ENCODE assay signal across 1 cellular context in the genomic region with DNA sequence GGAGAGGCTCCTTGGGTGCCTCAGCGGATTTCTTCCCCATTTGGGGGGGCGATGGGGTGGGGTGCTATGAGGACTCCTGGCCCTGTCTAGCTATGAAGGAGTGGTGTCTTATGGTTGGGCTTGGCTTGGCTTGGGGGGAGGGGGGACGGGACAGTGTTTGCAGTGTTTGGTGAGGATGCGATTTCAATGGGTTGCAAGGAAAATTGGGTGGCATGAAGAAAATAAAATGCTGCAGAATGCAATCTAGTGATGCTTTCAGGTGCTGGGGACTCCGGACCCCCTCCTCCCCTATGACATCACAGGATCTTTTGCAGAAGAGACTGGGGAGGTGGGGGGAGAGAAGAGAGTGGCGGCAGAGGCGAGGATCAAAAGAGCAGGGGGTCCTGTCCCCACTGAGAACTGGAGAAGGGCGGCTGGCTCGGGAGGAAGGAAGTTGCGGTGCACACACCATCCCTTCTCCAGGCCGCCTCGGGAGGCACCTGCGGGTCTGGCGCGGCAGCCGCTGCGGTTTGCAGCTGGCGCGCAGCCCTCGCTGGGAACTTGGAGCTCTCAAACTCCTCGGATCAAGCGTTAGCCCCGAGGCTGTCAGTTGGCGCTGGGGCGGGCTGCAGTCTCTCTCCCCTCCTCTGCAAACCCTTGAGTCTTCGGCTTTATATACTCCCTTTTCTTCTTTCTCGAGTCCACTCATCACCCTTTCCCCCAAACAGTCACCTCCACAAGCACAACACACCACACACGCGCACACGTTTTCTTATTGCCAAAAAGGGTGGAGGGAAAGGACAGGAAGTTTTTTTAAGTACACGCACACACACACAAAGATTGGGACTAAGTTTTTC.
A peak's percentile ranks its signal among the peaks of the same experiment; 100 is the strongest.
TF ChIP-seq lines count a peak whose summit lies in the region.

No MANE protein-coding gene starts in this region.

TF ChIP-seq in HEK293, 187 proteins besides CTCF, POLR2A, EP300 and RAD21 (continued from another document and continues in another):
- TF ChIP-seq, protein P1, sequence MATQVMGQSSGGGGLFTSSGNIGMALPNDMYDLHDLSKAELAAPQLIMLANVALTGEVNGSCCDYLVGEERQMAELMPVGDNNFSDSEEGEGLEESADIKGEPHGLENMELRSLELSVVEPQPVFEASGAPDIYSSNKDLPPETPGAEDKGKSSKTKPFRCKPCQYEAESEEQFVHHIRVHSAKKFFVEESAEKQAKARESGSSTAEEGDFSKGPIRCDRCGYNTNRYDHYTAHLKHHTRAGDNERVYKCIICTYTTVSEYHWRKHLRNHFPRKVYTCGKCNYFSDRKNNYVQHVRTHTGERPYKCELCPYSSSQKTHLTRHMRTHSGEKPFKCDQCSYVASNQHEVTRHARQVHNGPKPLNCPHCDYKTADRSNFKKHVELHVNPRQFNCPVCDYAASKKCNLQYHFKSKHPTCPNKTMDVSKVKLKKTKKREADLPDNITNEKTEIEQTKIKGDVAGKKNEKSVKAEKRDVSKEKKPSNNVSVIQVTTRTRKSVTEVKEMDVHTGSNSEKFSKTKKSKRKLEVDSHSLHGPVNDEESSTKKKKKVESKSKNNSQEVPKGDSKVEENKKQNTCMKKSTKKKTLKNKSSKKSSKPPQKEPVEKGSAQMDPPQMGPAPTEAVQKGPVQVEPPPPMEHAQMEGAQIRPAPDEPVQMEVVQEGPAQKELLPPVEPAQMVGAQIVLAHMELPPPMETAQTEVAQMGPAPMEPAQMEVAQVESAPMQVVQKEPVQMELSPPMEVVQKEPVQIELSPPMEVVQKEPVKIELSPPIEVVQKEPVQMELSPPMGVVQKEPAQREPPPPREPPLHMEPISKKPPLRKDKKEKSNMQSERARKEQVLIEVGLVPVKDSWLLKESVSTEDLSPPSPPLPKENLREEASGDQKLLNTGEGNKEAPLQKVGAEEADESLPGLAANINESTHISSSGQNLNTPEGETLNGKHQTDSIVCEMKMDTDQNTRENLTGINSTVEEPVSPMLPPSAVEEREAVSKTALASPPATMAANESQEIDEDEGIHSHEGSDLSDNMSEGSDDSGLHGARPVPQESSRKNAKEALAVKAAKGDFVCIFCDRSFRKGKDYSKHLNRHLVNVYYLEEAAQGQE (tag by site-specific recombination; IDR thresholded peaks at IDR 0.05), result no peak
- TF ChIP-seq MYNN (tag by site-specific recombination; IDR thresholded peaks at IDR 0.05; ENCODE audit: borderline replicate concordance) (0 out of 2 replicates have a peak, but pooled peaks have one; percentile 9), HOXC10 (CRISPR knock-in tag; IDR thresholded peaks at IDR 0.05) (no peak), ZFP41 (tag by site-specific recombination; IDR thresholded peaks at IDR 0.05; ENCODE audit: borderline replicate concordance) (no peak), BCL11A (tag by site-specific recombination; IDR thresholded peaks at IDR 0.05; ENCODE audit: low read depth) (no peak), ZNF626 (tag by site-specific recombination; IDR thresholded peaks at IDR 0.05) (no peak), TCF7L2 (IDR thresholded peaks at IDR 0.05; ENCODE audit: borderline replicate concordance, low read depth, low read length) (peak; percentile 33; the same call in 1 of the 2 replicates), GFI1B (tag by site-specific recombination; IDR thresholded peaks at IDR 0.05) (no peak), ZNF169 (tag by site-specific recombination; IDR thresholded peaks at IDR 0.05) (no peak), ZNF776 (tag by site-specific recombination; IDR thresholded peaks at IDR 0.05; ENCODE audit: borderline replicate concordance) (no peak), ZNF747 (tag by site-specific recombination; IDR thresholded peaks at IDR 0.05) (no peak), ZNF121 (tag by site-specific recombination; IDR thresholded peaks at IDR 0.05) (no peak), ZNF175 (tag by site-specific recombination; IDR thresholded peaks at IDR 0.05) (no peak), ZNF133 (tag by site-specific recombination; IDR thresholded peaks at IDR 0.05) (no peak), ZNF560 (tag by site-specific recombination; IDR thresholded peaks at IDR 0.05; ENCODE audit: borderline replicate concordance) (no peak), KLF7 (tag by site-specific recombination; IDR thresholded peaks at IDR 0.05; ENCODE audit: borderline replicate concordance) (no peak), SP3 (tag by site-specific recombination; IDR thresholded peaks at IDR 0.05) (no peak; the same call in 1 of the 2 replicates), ZNF785 (tag by site-specific recombination; IDR thresholded peaks at IDR 0.05) (no peak), ZFP37 (tag by site-specific recombination; IDR thresholded peaks at IDR 0.05) (no peak), ZNF658 (tag by site-specific recombination; IDR thresholded peaks at IDR 0.05) (no peak), ZNF2 (tag by site-specific recombination; IDR thresholded peaks at IDR 0.05) (peak; percentile 64), ZBTB7A (tag by site-specific recombination; IDR thresholded peaks at IDR 0.05; ENCODE audit: low read depth) (no peak), ZNF544 (tag by site-specific recombination; IDR thresholded peaks at IDR 0.05) (no peak), ZNF843 (tag by site-specific recombination; IDR thresholded peaks at IDR 0.05) (0 out of 2 replicates have a peak, but pooled peaks have one; percentile 30), ZNF112 (tag by site-specific recombination; IDR thresholded peaks at IDR 0.05) (no peak), ZNF211 (tag by site-specific recombination; IDR thresholded peaks at IDR 0.05; ENCODE audit: low read depth) (no peak), ZNF221 (tag by site-specific recombination; IDR thresholded peaks at IDR 0.05; ENCODE audit: borderline replicate concordance) (no peak), ZNF530 (tag by site-specific recombination; IDR thresholded peaks at IDR 0.05; ENCODE audit: low read depth) (no peak), ZNF24 (tag by site-specific recombination; IDR thresholded peaks at IDR 0.05) (no peak), ZNF624 (tag by site-specific recombination; IDR thresholded peaks at IDR 0.05) (no peak), GLI4 (tag by site-specific recombination; IDR thresholded peaks at IDR 0.05) (no peak), ZNF510 (tag by site-specific recombination; IDR thresholded peaks at IDR 0.05; ENCODE audit: insufficient replicate concordance) (no peak), ZNF114 (tag by site-specific recombination; IDR thresholded peaks at IDR 0.05) (no peak), OVOL3 (tag by site-specific recombination; IDR thresholded peaks at IDR 0.05) (no peak), SP2 (tag by site-specific recombination; IDR thresholded peaks at IDR 0.05) (peak; percentile 40), ZNF341 (tag by site-specific recombination; IDR thresholded peaks at IDR 0.05; ENCODE audit: low read depth) (no peak; the same call in 1 of the 2 replicates)
- TF ChIP-seq, protein P2, sequence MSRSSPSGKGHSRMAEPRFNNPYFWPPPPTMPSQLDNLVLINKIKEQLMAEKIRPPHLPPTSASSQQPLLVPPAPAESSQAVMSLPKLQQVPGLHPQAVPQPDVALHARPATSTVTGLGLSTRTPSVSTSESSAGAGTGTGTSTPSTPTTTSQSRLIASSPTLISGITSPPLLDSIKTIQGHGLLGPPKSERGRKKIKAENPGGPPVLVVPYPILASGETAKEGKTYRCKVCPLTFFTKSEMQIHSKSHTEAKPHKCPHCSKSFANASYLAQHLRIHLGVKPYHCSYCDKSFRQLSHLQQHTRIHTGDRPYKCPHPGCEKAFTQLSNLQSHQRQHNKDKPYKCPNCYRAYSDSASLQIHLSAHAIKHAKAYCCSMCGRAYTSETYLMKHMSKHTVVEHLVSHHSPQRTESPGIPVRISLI (tag by site-specific recombination; IDR thresholded peaks at IDR 0.05), result no peak; the same call in 1 of the 2 replicates
- TF ChIP-seq, protein P3, sequence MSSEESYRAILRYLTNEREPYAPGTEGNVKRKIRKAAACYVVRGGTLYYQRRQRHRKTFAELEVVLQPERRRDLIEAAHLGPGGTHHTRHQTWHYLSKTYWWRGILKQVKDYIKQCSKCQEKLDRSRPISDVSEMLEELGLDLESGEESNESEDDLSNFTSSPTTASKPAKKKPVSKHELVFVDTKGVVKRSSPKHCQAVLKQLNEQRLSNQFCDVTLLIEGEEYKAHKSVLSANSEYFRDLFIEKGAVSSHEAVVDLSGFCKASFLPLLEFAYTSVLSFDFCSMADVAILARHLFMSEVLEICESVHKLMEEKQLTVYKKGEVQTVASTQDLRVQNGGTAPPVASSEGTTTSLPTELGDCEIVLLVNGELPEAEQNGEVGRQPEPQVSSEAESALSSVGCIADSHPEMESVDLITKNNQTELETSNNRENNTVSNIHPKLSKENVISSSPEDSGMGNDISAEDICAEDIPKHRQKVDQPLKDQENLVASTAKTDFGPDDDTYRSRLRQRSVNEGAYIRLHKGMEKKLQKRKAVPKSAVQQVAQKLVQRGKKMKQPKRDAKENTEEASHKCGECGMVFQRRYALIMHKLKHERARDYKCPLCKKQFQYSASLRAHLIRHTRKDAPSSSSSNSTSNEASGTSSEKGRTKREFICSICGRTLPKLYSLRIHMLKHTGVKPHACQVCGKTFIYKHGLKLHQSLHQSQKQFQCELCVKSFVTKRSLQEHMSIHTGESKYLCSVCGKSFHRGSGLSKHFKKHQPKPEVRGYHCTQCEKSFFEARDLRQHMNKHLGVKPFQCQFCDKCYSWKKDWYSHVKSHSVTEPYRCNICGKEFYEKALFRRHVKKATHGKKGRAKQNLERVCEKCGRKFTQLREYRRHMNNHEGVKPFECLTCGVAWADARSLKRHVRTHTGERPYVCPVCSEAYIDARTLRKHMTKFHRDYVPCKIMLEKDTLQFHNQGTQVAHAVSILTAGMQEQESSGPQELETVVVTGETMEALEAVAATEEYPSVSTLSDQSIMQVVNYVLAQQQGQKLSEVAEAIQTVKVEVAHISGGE (tag by site-specific recombination; conservative IDR thresholded peaks at IDR 0.05; ENCODE audit: low read depth), result peak; percentile 64
- TF ChIP-seq, protein P4, sequence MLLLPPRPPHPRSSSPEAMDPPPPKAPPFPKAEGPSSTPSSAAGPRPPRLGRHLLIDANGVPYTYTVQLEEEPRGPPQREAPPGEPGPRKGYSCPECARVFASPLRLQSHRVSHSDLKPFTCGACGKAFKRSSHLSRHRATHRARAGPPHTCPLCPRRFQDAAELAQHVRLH (tag by site-specific recombination; IDR thresholded peaks at IDR 0.05), result no peak
- TF ChIP-seq, protein P5, sequence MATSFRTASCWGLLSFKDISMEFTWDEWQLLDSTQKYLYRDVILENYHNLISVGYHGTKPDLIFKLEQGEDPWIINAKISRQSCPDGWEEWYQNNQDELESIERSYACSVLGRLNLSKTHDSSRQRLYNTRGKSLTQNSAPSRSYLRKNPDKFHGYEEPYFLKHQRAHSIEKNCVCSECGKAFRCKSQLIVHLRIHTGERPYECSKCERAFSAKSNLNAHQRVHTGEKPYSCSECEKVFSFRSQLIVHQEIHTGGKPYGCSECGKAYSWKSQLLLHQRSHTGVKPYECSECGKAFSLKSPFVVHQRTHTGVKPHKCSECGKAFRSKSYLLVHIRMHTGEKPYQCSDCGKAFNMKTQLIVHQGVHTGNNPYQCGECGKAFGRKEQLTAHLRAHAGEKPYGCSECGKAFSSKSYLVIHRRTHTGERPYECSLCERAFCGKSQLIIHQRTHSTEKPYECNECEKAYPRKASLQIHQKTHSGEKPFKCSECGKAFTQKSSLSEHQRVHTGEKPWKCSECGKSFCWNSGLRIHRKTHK (tag by site-specific recombination; IDR thresholded peaks at IDR 0.05), result no peak
- TF ChIP-seq, protein P6, sequence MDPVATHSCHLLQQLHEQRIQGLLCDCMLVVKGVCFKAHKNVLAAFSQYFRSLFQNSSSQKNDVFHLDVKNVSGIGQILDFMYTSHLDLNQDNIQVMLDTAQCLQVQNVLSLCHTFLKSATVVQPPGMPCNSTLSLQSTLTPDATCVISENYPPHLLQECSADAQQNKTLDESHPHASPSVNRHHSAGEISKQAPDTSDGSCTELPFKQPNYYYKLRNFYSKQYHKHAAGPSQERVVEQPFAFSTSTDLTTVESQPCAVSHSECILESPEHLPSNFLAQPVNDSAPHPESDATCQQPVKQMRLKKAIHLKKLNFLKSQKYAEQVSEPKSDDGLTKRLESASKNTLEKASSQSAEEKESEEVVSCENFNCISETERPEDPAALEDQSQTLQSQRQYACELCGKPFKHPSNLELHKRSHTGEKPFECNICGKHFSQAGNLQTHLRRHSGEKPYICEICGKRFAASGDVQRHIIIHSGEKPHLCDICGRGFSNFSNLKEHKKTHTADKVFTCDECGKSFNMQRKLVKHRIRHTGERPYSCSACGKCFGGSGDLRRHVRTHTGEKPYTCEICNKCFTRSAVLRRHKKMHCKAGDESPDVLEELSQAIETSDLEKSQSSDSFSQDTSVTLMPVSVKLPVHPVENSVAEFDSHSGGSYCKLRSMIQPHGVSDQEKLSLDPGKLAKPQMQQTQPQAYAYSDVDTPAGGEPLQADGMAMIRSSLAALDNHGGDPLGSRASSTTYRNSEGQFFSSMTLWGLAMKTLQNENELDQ (tag by site-specific recombination; IDR thresholded peaks at IDR 0.05; ENCODE audit: low read depth), result no peak
- TF ChIP-seq, protein P7, sequence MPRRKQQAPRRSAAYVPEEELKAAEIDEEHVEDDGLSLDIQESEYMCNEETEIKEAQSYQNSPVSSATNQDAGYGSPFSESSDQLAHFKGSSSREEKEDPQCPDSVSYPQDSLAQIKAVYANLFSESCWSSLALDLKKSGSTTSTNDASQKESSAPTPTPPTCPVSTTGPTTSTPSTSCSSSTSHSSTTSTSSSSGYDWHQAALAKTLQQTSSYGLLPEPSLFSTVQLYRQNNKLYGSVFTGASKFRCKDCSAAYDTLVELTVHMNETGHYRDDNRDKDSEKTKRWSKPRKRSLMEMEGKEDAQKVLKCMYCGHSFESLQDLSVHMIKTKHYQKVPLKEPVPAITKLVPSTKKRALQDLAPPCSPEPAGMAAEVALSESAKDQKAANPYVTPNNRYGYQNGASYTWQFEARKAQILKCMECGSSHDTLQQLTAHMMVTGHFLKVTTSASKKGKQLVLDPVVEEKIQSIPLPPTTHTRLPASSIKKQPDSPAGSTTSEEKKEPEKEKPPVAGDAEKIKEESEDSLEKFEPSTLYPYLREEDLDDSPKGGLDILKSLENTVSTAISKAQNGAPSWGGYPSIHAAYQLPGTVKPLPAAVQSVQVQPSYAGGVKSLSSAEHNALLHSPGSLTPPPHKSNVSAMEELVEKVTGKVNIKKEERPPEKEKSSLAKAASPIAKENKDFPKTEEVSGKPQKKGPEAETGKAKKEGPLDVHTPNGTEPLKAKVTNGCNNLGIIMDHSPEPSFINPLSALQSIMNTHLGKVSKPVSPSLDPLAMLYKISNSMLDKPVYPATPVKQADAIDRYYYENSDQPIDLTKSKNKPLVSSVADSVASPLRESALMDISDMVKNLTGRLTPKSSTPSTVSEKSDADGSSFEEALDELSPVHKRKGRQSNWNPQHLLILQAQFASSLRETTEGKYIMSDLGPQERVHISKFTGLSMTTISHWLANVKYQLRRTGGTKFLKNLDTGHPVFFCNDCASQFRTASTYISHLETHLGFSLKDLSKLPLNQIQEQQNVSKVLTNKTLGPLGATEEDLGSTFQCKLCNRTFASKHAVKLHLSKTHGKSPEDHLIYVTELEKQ (tag by site-specific recombination; IDR thresholded peaks at IDR 0.05; ENCODE audit: borderline replicate concordance), result no peak
- TF ChIP-seq, protein P8, sequence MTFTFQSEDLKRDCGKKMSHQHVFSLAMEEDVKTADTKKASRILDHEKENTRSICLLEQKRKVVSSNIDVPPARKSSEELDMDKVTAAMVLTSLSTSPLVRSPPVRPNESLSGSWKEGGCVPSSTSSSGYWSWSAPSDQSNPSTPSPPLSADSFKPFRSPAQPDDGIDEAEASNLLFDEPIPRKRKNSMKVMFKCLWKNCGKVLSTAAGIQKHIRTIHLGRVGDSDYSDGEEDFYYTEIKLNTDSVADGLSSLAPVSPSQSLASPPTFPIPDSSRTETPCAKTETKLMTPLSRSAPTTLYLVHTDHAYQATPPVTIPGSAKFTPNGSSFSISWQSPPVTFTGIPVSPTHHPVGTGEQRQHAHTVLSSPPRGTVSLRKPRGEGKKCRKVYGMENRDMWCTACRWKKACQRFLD (tag by site-specific recombination; IDR thresholded peaks at IDR 0.05), result no peak
